Comparison of ENCODE assay signal across 22 cellular contexts in the genomic region with DNA sequence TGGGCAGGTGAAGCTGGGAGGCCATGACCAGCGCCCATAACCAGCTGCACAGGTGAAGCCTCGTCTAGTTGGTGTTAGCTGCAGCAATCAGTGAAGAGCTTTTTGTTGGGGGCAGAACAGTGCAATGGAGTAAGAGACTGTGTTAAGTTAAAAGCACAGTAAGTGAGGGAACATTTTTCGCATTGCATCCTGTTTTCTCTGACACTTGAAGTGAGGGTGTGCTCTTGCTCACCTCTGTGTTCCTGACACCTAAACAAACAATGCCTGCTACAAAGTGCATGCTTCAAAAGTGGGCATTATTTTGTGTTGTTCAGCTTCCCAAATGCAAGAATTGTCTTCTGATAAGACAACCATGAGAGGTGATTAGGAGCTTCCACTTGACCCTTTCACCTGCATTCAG.
"Had no signal": no experiment of that assay in that cellular context is flagged by ENCODE, and none has a peak within 500 bp of the region (broad histone marks: within the 10 kb centered on the region; RNA-seq: fewer than 3 reads in every experiment).

No MANE protein-coding gene starts in this region.

- H3K27ac ChIP-seq: colonic mucosa, VCaP had no signal

- H3K27me3 ChIP-seq: colonic mucosa, MG63 had no signal

- H3K4me3 ChIP-seq: colonic mucosa, MG63 had no signal

- H3K4me1 ChIP-seq: colonic mucosa had no signal

- H3K9me3 ChIP-seq: colonic mucosa, MG63 had no signal

- ATAC-seq: activated T-helper 17 cell treated with anti-CD3 and anti-CD28 coated beads, Interleukin-2, amount 50 U/mL, for 72 hours had no signal

- H3K36me3 ChIP-seq: colonic mucosa, MG63 had no signal

- DNase-seq: activated CD4-positive, alpha-beta memory T cell treated with anti-CD3 and anti-CD28 coated beads, Interleukin-2, amount 10 ng/mL, durations not matched to agents 7 days and 5 days; activated CD4-positive, alpha-beta T cell treated with anti-CD3 and anti-CD28 coated beads, Interleukin-2, amount 50 U/mL, for 1 hour; activated CD4-positive, CD25-positive, alpha-beta regulatory T cell; activated gamma-delta T cell; activated naive CD4-positive, alpha-beta T cell treated with anti-CD3 and anti-CD28 coated beads, Interleukin-2, amount 10 ng/mL, durations not matched to agents 7 days and 5 days; activated naive CD8-positive, alpha-beta T cell treated with anti-CD3 and anti-CD28 coated beads for 36 hours; activated T-cell treated with anti-CD3 and anti-CD28 coated beads for 4 hours; activated T-cell treated with anti-CD3 and anti-CD28 coated beads, Interleukin-2, amount 50 U/mL, for 48 hours; caudate nucleus; colonic mucosa; MG63; MV-4-11; NCI-H1092 treated with DMSO at 0.1 percent for 48 hours; NCI-H1417 treated with DMSO at 0.1 percent for 48 hours; NCI-H1694; NCI-H2029; NCI-H524; NCI-H82; SIG-M5; T-helper 2 cell had no signal
